In the genomic region with DNA sequence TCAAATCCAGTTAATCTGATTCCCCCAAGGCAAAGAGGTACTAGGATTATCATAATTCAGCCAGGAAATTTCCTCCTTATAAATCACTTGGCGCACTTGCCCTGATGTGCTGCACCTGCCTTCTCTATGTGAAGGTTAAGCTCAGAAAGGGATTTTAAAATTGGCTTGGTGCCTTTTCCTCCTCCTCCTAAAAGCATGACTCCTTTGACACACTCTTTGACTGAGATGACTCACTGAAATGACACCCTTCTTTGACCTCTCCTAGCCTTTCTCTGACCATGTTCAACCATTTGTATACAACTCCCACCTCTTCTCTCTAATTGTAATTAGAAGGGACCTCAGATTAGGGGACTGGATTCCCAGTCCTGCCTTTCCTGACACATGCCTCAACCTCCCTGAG, we compare ENCODE assay signal across 21 cellular contexts. TPM values are rescaled to one million over a fixed set of nuclear protein-coding genes. Genes with fewer than 3 reads are reported as not detected.
DNase-seq lines count a peak whose midpoint lies in the region; ATAC-seq and TF ChIP-seq lines count a peak whose summit lies in the region.
"Had no signal": no experiment of that assay in that cellular context is flagged by ENCODE, and none has a peak within 500 bp of the region (broad histone marks: within the 10 kb centered on the region; RNA-seq: fewer than 3 reads in every experiment).

No MANE protein-coding gene starts in this region.

- H3K9me3 ChIP-seq in heart right ventricle: no peaks in the 10 kb centered on the region
- H3K9me3 ChIP-seq: BE2C, suprapubic skin had no signal

- peaks cover 0 to 4% (median 0%) of the 10 kb centered on the region in 9 donors for H3K36me3 ChIP-seq in heart right ventricle
- H3K36me3 ChIP-seq: BE2C, brain microvascular endothelial cell, suprapubic skin had no signal

- 72 to 83% methylated on average over 1 of the region's 1 CpG for WGBS in heart right ventricle, 2 donors

- TF ChIP-seq CTCF in heart right ventricle (IDR thresholded peaks at IDR 0.05): no peak

- peaks cover 25 to 100% (median 95%) of the 10 kb centered on the region in 9 donors for H3K4me1 ChIP-seq in heart right ventricle
- H3K4me1 ChIP-seq: BE2C had no signal

- DNase-seq in ELR (ENCODE audit: low read depth): peak; percentile 29
- peak; percentile 35 for DNase-seq in NCI-H774 (lab: John Stamatoyannopoulos, UW)
- no peak for DNase-seq in heart right ventricle
- peak; percentile 83 for DNase-seq in renal cortical epithelial cell (ENCODE audit: low read depth)
- no peak for DNase-seq in AML-193 (lab: John Stamatoyannopoulos, UW)
- DNase-seq in dedifferentiated amniotic fluid mesenchymal stem cell (ENCODE audit: extremely low spot score): no peak
- DNase-seq: activated CD4-positive, alpha-beta T cell treated with anti-CD3 and anti-CD28 coated beads, Interleukin-2, amount 50 U/mL, for 4 hours; activated naive CD4-positive, alpha-beta T cell treated with anti-CD3 and anti-CD28 coated beads, Interleukin-2, amount 50 U/mL, for 16 hours; activated T-cell treated with anti-CD3 and anti-CD28 coated beads, Interleukin-2, amount 50 U/mL, for 1 hour; BE2C; brain microvascular endothelial cell; DMS153; hypothalamus; kidney glomerular epithelial cell; NCI-H1694 treated with DMSO at 0.1 percent for 48 hours; occipital lobe; stimulated activated CD4-positive, alpha-beta T cell treated with anti-CD3 and anti-CD28 coated beads, Interleukin-4, amount 100 ng/mL, for 1 hour; stimulated activated CD8-positive, alpha-beta memory T cell treated with anti-CD3 and anti-CD28 coated beads, Interleukin-4, amount 100 ng/mL, for 48 hours had no signal

- H3K27me3 ChIP-seq in heart right ventricle: no peaks in the 10 kb centered on the region
- H3K27me3 ChIP-seq: BE2C, brain microvascular endothelial cell, suprapubic skin had no signal

- intact Hi-C loops in heart right ventricle (cut with DNase I): loop anchor here in 1 of 10 donors (10.0 kb wide), 1 partner anchor 57 kb away; no protein-coding TSS in a partner anchor

- no peak overlapping the region for H3K4me3 ChIP-seq in heart right ventricle
- H3K4me3 ChIP-seq: suprapubic skin had no signal

- peak in 3 of 8 donors; percentile 19 to 59 (median 29) for ATAC-seq in heart right ventricle
- no peak for ATAC-seq in GM21515 (IDR thresholded peaks at IDR 0.05; ENCODE audit: unreplicated experiment)

- H3K27ac ChIP-seq in heart right ventricle: peak overlapping the region; percentile 9 to 87 (median 66)
- H3K27ac ChIP-seq: brain microvascular endothelial cell, RWPE1 had no signal

RNA-seq across cellular contexts. Expression of gene ABLIM1, which starts 46.5 kb away (rescaled TPM):
- 100 to 1,000 TPM; 522 to 816 (median 606) TPM for total RNA-seq in heart right ventricle
- polyA plus RNA-seq in heart right ventricle: 100 to 1,000 TPM; 119 to 363 TPM
- total RNA-seq in renal cortical epithelial cell: 31.1 and 77.4 TPM in 2 replicates

Comparison
In these comparisons a context has a peak if more than half of its experiments do, and no peak if none do; other contexts are left out.
1. DNase-seq: peak in ELR (single experiment), NCI-H774 (single experiment) and renal cortical epithelial cell (single experiment); none in heart right ventricle (0 of 2), AML-193 (0 of 2) and dedifferentiated amniotic fluid mesenchymal stem cell (single experiment).